8 cellular contexts compared by ENCODE assay signal in genomic region chr19:1113278-1113985, GRCh38. TPM values are rescaled to one million over a fixed set of nuclear protein-coding genes. Genes with fewer than 3 reads are reported as not detected.
DNase-seq lines count a peak whose midpoint lies in the region; TF ChIP-seq lines count a peak whose summit lies in the region.

No MANE protein-coding gene starts in this region.

- peak overlapping the region; percentile 80 for H3K27ac ChIP-seq in left ventricle myocardium inferior (replicated peaks)

- H3K27ac Mint-ChIP-seq in T-helper 2 cell treated with Interferon-gamma antibody and Interleukin-4, amounts not matched to agents 5 μg/mL and 100 μg/mL, for 36 hours, result no peak overlapping the region

- intact Hi-C loops in left ventricle myocardium inferior (cut with micrococcal nuclease), result no loop called here

- no peaks in the 10 kb centered on the region for H3K27me3 ChIP-seq in left ventricle myocardium inferior (ENCODE audit: low read depth)

- H3K36me3 Mint-ChIP-seq in T-helper 2 cell treated with Interferon-gamma antibody and Interleukin-4, amounts not matched to agents 5 μg/mL and 100 μg/mL, for 36 hours (ENCODE audit: low read depth), result peaks cover 2% of the 10 kb centered on the region

- peaks cover 77% of the 10 kb centered on the region for H3K36me3 ChIP-seq in left ventricle myocardium inferior

- no peak overlapping the region for H3K4me3 Mint-ChIP-seq in T-helper 2 cell treated with Interferon-gamma antibody and Interleukin-4, amounts not matched to agents 5 μg/mL and 100 μg/mL, for 36 hours

- H3K27me3 Mint-ChIP-seq in T-helper 2 cell treated with Interferon-gamma antibody and Interleukin-4, amounts not matched to agents 5 μg/mL and 100 μg/mL, for 36 hours (ENCODE audit: low read depth), result no peaks in the 10 kb centered on the region

- peaks cover 29% of the 10 kb centered on the region for H3K4me1 ChIP-seq in left ventricle myocardium inferior

- DNase-seq in NCI-H2081 (lab: John Stamatoyannopoulos, UW) (peak; percentile 39 to 56), NCI-H2081 treated with DMSO at 0.1 percent for 48 hours (lab: John Stamatoyannopoulos, UW) (no peak), NCI-H1048 (lab: John Stamatoyannopoulos, UW) (peak; percentile 65), anterior cingulate cortex (lab: John Stamatoyannopoulos, UW) (peak in 57 of 58 donors; percentile 24 to 97 (median 88)), left ventricle myocardium inferior (peak; percentile 97), putamen (ENCODE audit: low spot score) (peak; percentile 91), ureter (ENCODE audit: low spot score) (peak; percentile 95)
- DNase-seq in T-helper 2 cell treated with Interferon-gamma antibody and Interleukin-4, amounts not matched to agents 5 μg/mL and 100 μg/mL, for 36 hours (ENCODE audit: low spot score), result peak; percentile 75

- peak; percentile 99 for TF ChIP-seq CTCF in left ventricle myocardium inferior (IDR thresholded peaks at IDR 0.05; ENCODE audit: borderline replicate concordance)

- H3K9me3 ChIP-seq in left ventricle myocardium inferior (replicated peaks), result no peaks in the 10 kb centered on the region

- no peaks in the 10 kb centered on the region for H3K9me3 Mint-ChIP-seq in T-helper 2 cell treated with Interferon-gamma antibody and Interleukin-4, amounts not matched to agents 5 μg/mL and 100 μg/mL, for 36 hours

- no peaks in the 10 kb centered on the region for H3K4me1 Mint-ChIP-seq in T-helper 2 cell treated with Interferon-gamma antibody and Interleukin-4, amounts not matched to agents 5 μg/mL and 100 μg/mL, for 36 hours (ENCODE audit: low read depth)

- H3K4me3 ChIP-seq in left ventricle myocardium inferior, result peak overlapping the region; percentile 43

RNA-seq across cellular contexts. Expression of gene GPX4, which starts 9.6 kb away (rescaled TPM):
- total RNA-seq in left ventricle myocardium inferior (327 TPM), ureter (213 TPM)

RNA-seq across cellular contexts. Expression of gene POLR2E, which starts 18.3 kb away (rescaled TPM):
- total RNA-seq in left ventricle myocardium inferior, result 140 TPM
- total RNA-seq in ureter, result 138 TPM

RNA-seq across cellular contexts. Expression of gene ARHGAP45, which starts 46.5 kb away (rescaled TPM):
- total RNA-seq in left ventricle myocardium inferior, result 4.8 TPM
- 20.7 TPM for total RNA-seq in ureter
